ENCODE assay signal across 1 cellular context in the genomic region with DNA sequence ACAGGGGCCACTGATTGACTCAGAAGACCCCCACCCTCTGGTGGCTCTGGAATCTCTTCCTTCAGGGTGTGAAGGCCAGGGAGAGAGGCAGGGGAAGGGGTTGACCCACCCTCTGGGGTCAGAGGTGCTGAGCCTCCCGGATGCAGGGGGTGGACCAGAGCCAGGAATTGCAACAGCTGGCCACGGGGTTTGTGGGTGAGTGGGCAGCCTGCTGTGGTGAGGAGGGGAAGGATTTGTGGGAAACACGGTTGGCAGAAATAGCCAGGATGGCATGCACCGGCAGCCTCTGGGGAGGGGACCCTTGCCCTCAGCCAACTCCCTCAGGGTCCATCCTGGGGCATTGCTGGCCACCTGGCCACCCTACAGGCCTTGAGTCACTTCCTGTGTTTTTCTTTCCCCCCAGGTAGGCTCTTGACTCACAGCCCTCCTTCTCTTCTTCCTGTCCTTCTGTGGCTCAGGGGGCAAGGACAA.
TF ChIP-seq lines count a peak whose summit lies in the region.

No MANE protein-coding gene starts in this region.

TF ChIP-seq in HepG2, 621 proteins besides CTCF, POLR2A, EP300 and RAD21 (continued from another document):
- TF ChIP-seq, protein P1, sequence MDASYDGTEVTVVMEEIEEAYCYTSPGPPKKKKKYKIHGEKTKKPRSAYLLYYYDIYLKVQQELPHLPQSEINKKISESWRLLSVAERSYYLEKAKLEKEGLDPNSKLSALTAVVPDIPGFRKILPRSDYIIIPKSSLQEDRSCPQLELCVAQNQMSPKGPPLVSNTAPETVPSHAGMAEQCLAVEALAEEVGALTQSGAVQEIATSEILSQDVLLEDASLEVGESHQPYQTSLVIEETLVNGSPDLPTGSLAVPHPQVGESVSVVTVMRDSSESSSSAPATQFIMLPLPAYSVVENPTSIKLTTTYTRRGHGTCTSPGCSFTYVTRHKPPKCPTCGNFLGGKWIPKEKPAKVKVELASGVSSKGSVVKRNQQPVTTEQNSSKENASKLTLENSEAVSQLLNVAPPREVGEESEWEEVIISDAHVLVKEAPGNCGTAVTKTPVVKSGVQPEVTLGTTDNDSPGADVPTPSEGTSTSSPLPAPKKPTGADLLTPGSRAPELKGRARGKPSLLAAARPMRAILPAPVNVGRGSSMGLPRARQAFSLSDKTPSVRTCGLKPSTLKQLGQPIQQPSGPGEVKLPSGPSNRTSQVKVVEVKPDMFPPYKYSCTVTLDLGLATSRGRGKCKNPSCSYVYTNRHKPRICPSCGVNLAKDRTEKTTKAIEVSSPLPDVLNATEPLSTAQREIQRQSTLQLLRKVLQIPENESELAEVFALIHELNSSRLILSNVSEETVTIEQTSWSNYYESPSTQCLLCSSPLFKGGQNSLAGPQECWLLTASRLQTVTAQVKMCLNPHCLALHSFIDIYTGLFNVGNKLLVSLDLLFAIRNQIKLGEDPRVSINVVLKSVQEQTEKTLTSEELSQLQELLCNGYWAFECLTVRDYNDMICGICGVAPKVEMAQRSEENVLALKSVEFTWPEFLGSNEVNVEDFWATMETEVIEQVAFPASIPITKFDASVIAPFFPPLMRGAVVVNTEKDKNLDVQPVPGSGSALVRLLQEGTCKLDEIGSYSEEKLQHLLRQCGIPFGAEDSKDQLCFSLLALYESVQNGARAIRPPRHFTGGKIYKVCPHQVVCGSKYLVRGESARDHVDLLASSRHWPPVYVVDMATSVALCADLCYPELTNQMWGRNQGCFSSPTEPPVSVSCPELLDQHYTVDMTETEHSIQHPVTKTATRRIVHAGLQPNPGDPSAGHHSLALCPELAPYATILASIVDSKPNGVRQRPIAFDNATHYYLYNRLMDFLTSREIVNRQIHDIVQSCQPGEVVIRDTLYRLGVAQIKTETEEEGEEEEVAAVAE (CRISPR knock-in tag; IDR thresholded peaks at IDR 0.05; ENCODE audit: borderline replicate concordance) = no peak
- no peak for TF ChIP-seq ZNF660 (CRISPR knock-in tag; IDR thresholded peaks at IDR 0.05; ENCODE audit: borderline replicate concordance, low read depth)
- TF ChIP-seq, protein P2, sequence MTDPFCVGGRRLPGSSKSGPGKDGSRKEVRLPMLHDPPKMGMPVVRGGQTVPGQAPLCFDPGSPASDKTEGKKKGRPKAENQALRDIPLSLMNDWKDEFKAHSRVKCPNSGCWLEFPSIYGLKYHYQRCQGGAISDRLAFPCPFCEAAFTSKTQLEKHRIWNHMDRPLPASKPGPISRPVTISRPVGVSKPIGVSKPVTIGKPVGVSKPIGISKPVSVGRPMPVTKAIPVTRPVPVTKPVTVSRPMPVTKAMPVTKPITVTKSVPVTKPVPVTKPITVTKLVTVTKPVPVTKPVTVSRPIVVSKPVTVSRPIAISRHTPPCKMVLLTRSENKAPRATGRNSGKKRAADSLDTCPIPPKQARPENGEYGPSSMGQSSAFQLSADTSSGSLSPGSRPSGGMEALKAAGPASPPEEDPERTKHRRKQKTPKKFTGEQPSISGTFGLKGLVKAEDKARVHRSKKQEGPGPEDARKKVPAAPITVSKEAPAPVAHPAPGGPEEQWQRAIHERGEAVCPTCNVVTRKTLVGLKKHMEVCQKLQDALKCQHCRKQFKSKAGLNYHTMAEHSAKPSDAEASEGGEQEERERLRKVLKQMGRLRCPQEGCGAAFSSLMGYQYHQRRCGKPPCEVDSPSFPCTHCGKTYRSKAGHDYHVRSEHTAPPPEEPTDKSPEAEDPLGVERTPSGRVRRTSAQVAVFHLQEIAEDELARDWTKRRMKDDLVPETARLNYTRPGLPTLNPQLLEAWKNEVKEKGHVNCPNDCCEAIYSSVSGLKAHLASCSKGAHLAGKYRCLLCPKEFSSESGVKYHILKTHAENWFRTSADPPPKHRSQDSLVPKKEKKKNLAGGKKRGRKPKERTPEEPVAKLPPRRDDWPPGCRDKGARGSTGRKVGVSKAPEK (CRISPR knock-in tag; IDR thresholded peaks at IDR 0.05; ENCODE audit: borderline replicate concordance) = no peak; the same call in 1 of the 2 replicates
- TF ChIP-seq, protein P3, sequence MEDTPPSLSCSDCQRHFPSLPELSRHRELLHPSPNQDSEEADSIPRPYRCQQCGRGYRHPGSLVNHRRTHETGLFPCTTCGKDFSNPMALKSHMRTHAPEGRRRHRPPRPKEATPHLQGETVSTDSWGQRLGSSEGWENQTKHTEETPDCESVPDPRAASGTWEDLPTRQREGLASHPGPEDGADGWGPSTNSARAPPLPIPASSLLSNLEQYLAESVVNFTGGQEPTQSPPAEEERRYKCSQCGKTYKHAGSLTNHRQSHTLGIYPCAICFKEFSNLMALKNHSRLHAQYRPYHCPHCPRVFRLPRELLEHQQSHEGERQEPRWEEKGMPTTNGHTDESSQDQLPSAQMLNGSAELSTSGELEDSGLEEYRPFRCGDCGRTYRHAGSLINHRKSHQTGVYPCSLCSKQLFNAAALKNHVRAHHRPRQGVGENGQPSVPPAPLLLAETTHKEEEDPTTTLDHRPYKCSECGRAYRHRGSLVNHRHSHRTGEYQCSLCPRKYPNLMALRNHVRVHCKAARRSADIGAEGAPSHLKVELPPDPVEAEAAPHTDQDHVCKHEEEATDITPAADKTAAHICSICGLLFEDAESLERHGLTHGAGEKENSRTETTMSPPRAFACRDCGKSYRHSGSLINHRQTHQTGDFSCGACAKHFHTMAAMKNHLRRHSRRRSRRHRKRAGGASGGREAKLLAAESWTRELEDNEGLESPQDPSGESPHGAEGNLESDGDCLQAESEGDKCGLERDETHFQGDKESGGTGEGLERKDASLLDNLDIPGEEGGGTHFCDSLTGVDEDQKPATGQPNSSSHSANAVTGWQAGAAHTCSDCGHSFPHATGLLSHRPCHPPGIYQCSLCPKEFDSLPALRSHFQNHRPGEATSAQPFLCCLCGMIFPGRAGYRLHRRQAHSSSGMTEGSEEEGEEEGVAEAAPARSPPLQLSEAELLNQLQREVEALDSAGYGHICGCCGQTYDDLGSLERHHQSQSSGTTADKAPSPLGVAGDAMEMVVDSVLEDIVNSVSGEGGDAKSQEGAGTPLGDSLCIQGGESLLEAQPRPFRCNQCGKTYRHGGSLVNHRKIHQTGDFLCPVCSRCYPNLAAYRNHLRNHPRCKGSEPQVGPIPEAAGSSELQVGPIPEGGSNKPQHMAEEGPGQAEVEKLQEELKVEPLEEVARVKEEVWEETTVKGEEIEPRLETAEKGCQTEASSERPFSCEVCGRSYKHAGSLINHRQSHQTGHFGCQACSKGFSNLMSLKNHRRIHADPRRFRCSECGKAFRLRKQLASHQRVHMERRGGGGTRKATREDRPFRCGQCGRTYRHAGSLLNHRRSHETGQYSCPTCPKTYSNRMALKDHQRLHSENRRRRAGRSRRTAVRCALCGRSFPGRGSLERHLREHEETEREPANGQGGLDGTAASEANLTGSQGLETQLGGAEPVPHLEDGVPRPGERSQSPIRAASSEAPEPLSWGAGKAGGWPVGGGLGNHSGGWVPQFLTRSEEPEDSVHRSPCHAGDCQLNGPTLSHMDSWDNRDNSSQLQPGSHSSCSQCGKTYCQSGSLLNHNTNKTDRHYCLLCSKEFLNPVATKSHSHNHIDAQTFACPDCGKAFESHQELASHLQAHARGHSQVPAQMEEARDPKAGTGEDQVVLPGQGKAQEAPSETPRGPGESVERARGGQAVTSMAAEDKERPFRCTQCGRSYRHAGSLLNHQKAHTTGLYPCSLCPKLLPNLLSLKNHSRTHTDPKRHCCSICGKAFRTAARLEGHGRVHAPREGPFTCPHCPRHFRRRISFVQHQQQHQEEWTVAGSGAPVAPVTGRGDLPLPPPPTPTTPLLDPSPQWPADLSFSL (CRISPR knock-in tag; IDR thresholded peaks at IDR 0.05) = no peak
